In genomic region chr5:109553826-109554225, GRCh38 we compare ENCODE assay signal across 37 cellular contexts.
"Had no signal": no experiment of that assay in that cellular context is flagged by ENCODE, and none has a peak within 500 bp of the region (broad histone marks: within the 10 kb centered on the region; RNA-seq: fewer than 3 reads in every experiment).

No MANE protein-coding gene starts in this region.

- H3K4me3 ChIP-seq: MG63, Peyer's patch had no signal

- H3K4me1 ChIP-seq: Peyer's patch had no signal

- H3K27me3 Mint-ChIP-seq: activated CD4-positive, alpha-beta memory T cell treated with anti-CD3 and anti-CD28 coated beads, Interleukin-2, amount 10 ng/mL, durations not matched to agents 7 days and 5 days had no signal

- H3K9me3 ChIP-seq: MG63, Peyer's patch had no signal

- H3K27ac Mint-ChIP-seq: activated CD4-positive, alpha-beta memory T cell treated with anti-CD3 and anti-CD28 coated beads, Interleukin-2, amount 10 ng/mL, durations not matched to agents 7 days and 5 days; activated CD8-positive, alpha-beta memory T cell treated with anti-CD3 and anti-CD28 coated beads, Interleukin-2, amount 10 ng/mL, durations not matched to agents 7 days and 5 days; activated naive CD8-positive, alpha-beta T cell treated with anti-CD3 and anti-CD28 coated beads for 36 hours had no signal

- H3K4me3 Mint-ChIP-seq: activated CD4-positive, alpha-beta memory T cell treated with anti-CD3 and anti-CD28 coated beads, Interleukin-2, amount 10 ng/mL, durations not matched to agents 7 days and 5 days; activated CD8-positive, alpha-beta memory T cell treated with anti-CD3 and anti-CD28 coated beads, Interleukin-2, amount 10 ng/mL, durations not matched to agents 7 days and 5 days; activated naive CD8-positive, alpha-beta T cell treated with anti-CD3 and anti-CD28 coated beads for 36 hours had no signal

- H3K36me3 ChIP-seq: brain microvascular endothelial cell, MG63, Peyer's patch, WERI-Rb-1 had no signal

- DNase-seq: activated CD4-positive, alpha-beta memory T cell treated with anti-CD3 and anti-CD28 coated beads, Interleukin-2, amount 10 ng/mL, durations not matched to agents 7 days and 5 days; activated CD4-positive, alpha-beta T cell treated with anti-CD3 and anti-CD28 coated beads for 1 hour; activated CD4-positive, alpha-beta T cell treated with anti-CD3 and anti-CD28 coated beads for 48 hours; activated CD4-positive, CD25-positive, alpha-beta regulatory T cell; activated CD8-positive, alpha-beta memory T cell treated with anti-CD3 and anti-CD28 coated beads for 24 hours; activated CD8-positive, alpha-beta memory T cell treated with anti-CD3 and anti-CD28 coated beads, Interleukin-2, amount 10 ng/mL, durations not matched to agents 7 days and 5 days; activated CD8-positive, alpha-beta memory T cell treated with anti-CD3 and anti-CD28 coated beads, Interleukin-2, amount 50 U/mL, for 48 hours; activated effector memory CD4-positive, alpha-beta T cell treated with anti-CD3 and anti-CD28 coated beads, Interleukin-2, amount 50 U/mL, for 16 hours; activated naive CD4-positive, alpha-beta T cell; activated naive CD4-positive, alpha-beta T cell treated with anti-CD3 and anti-CD28 coated beads, Interleukin-2, amount 50 U/mL, for 16 hours; activated naive CD8-positive, alpha-beta T cell treated with anti-CD3 and anti-CD28 coated beads for 36 hours; activated T-cell treated with anti-CD3 and anti-CD28 coated beads, Interleukin-2, amount 50 U/mL, for 48 hours; amniotic stem cell; aorta; brain microvascular endothelial cell; Kasumi-1; KG1; MG63; NCI-H1048; NCI-H1105 treated with DMSO at 0.1 percent for 48 hours; NCI-H1436; NCI-H1694; NCI-H2029; NCI-H2171; NCI-H510A; NCI-H526; NCI-H748 treated with DMSO at 0.1 percent for 48 hours; NK-92 treated with Interleukin-12 subunit alpha and Interleukin-12 subunit beta, amount 100 ng/mL, for 24 hours; PC-3; Peyer's patch; Right ventricle myocardium superior; SW 1271; T-helper 1 cell; T-helper 2 cell; T1000; WERI-Rb-1 had no signal

- H3K36me3 Mint-ChIP-seq: activated CD8-positive, alpha-beta memory T cell treated with anti-CD3 and anti-CD28 coated beads, Interleukin-2, amount 10 ng/mL, durations not matched to agents 7 days and 5 days had no signal

- H3K27ac ChIP-seq: brain microvascular endothelial cell, Peyer's patch, RWPE1, WERI-Rb-1 had no signal

- ATAC-seq: activated CD8-positive, alpha-beta memory T cell treated with anti-CD3 and anti-CD28 coated beads, Interleukin-2, amount 10 ng/mL, durations not matched to agents 7 days and 5 days; PC-3 had no signal

- H3K27me3 ChIP-seq: brain microvascular endothelial cell, MG63, Peyer's patch had no signal
